31 cellular contexts compared by ENCODE assay signal in genomic region chr2:61485281-61485680, GRCh38.
"Had no signal": no experiment of that assay in that cellular context is flagged by ENCODE, and none has a peak within 500 bp of the region (broad histone marks: within the 10 kb centered on the region; RNA-seq: fewer than 3 reads in every experiment).

No MANE protein-coding gene starts in this region.

- H3K9me3 ChIP-seq: mucosa of descending colon, ovary, psoas muscle, sigmoid colon, testis, tibial nerve, upper lobe of left lung, uterus had no signal

- H3K27ac ChIP-seq: epithelial cell of prostate, foreskin keratinocyte, ovary, psoas muscle, sigmoid colon, testis, tibial nerve, uterus had no signal

- DNase-seq: effector CD8-positive, alpha-beta T cell; endodermal cell; foreskin keratinocyte; glutamatergic neuron; hypothalamus; immature natural killer cell; islet precursor cell; kidney glomerular epithelial cell; left colon; left ventricle myocardium superior; mesenchymal stem cell; mucosa of descending colon; naive B cell; occipital lobe; ovary; psoas muscle; right cardiac atrium; sigmoid colon; stimulated activated CD4-positive, alpha-beta T cell treated with anti-CD3 and anti-CD28 coated beads, Interleukin-2, amount 100 ng/mL, for 24 hours; stimulated activated CD4-positive, alpha-beta T cell treated with anti-CD3 and anti-CD28 coated beads, Interleukin-4, amount 100 ng/mL, for 24 hours; stimulated activated naive CD4-positive, alpha-beta T cell treated with Interleukin-2 at 50 U/mL for 16 hours; substantia nigra; testis; uterus had no signal

- H3K9me3 Mint-ChIP-seq: dendritic cell treated with granulocyte-macrophage colony-stimulating factor and Interleukin-4, amounts not matched to agents 40 ng/mL and 50 ng/mL, for 4 days; endodermal cell; immature natural killer cell; mesothelial cell of epicardium; naive B cell; stimulated activated effector memory CD8-positive, alpha-beta T cell treated with anti-CD3 and anti-CD28 coated beads, Interleukin-12 subunit alpha, Interleukin-12 subunit beta, amount 100 ng/mL, for 72 hours had no signal

- H3K27me3 Mint-ChIP-seq: dendritic cell treated with granulocyte-macrophage colony-stimulating factor and Interleukin-4, amounts not matched to agents 40 ng/mL and 50 ng/mL, for 4 days; naive B cell had no signal

- H3K36me3 ChIP-seq: ovary, uterus had no signal

- H3K4me1 Mint-ChIP-seq: endodermal cell; mesothelial cell of epicardium; naive B cell; stimulated activated effector memory CD8-positive, alpha-beta T cell treated with anti-CD3 and anti-CD28 coated beads, Interleukin-12 subunit alpha, Interleukin-12 subunit beta, amount 100 ng/mL, for 72 hours had no signal

- H3K4me3 Mint-ChIP-seq: dendritic cell treated with granulocyte-macrophage colony-stimulating factor and Interleukin-4, amounts not matched to agents 40 ng/mL and 50 ng/mL, for 4 days; endodermal cell; immature natural killer cell; mesothelial cell of epicardium; naive B cell; stimulated activated effector memory CD8-positive, alpha-beta T cell treated with anti-CD3 and anti-CD28 coated beads, Interleukin-12 subunit alpha, Interleukin-12 subunit beta, amount 100 ng/mL, for 72 hours had no signal

- H3K4me3 ChIP-seq: mucosa of descending colon, ovary, psoas muscle, sigmoid colon, testis, tibial nerve, upper lobe of left lung, uterus had no signal

- H3K27me3 ChIP-seq: foreskin keratinocyte, ovary, sigmoid colon, testis, tibial nerve, upper lobe of left lung, uterus had no signal

- ATAC-seq: esophagus mucosa; foreskin keratinocyte; left colon; left ventricle myocardium superior; mucosa of descending colon; psoas muscle; right cardiac atrium; stimulated activated effector memory CD8-positive, alpha-beta T cell treated with anti-CD3 and anti-CD28 coated beads, Interleukin-12 subunit alpha, Interleukin-12 subunit beta, amount 100 ng/mL, for 72 hours had no signal

- H3K27ac Mint-ChIP-seq: dendritic cell treated with granulocyte-macrophage colony-stimulating factor and Interleukin-4, amounts not matched to agents 40 ng/mL and 50 ng/mL, for 4 days; endodermal cell; stimulated activated effector memory CD8-positive, alpha-beta T cell treated with anti-CD3 and anti-CD28 coated beads, Interleukin-12 subunit alpha, Interleukin-12 subunit beta, amount 100 ng/mL, for 72 hours had no signal

- H3K4me1 ChIP-seq: foreskin keratinocyte, psoas muscle, testis, tibial nerve, upper lobe of left lung, uterus had no signal
